Comparison of ENCODE assay signal across 21 cellular contexts in the genomic region with DNA sequence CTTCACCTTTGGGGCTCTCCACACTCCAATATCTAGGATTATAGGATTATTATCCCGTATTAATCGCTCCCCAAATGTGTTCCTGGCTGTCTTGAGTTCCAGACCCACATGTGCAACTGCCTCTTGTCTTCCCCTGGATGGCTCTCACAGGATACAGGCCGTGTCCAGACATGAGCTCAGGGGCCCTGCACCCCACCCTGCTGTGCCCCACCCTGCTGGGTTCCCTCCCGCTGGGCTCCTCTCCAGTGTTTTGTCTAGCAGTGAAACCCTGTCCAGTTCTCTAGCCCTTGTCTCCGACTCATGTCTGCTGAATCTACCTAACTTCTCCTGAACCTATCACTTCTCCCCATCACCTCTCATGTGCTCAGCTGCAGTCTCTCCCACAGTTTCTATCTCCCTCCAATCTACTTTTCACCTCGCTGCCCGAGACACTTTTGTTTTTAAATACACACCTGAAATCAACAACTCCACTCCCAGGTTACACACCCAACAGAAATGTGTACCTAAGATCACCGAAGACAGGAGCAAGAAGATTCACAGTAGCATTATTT. TPM values are rescaled to one million over a fixed set of nuclear protein-coding genes. Genes with fewer than 3 reads are reported as not detected.
DNase-seq lines count a peak whose midpoint lies in the region; ATAC-seq and TF ChIP-seq lines count a peak whose summit lies in the region.
"Had no signal": no experiment of that assay in that cellular context is flagged by ENCODE, and none has a peak within 500 bp of the region (broad histone marks: within the 10 kb centered on the region; RNA-seq: fewer than 3 reads in every experiment).

No MANE protein-coding gene starts in this region.

- H3K23ac ChIP-seq in mesenchymal stem cell (ENCODE audit: low read length in 2 of 2) = no peak overlapping the region

- no peak overlapping the region for H2BK12ac ChIP-seq in mesenchymal stem cell (ENCODE audit: low read length in 2 of 2)

- H3K27me3 ChIP-seq in ACC112 (ENCODE audit: insufficient read depth, low read length) (no peaks in the 10 kb centered on the region), mesenchymal stem cell (ENCODE audit: control insufficient read depth in 1 of 2, insufficient read depth in 1 of 2, low read length in 2 of 2) (peaks cover 12 to 13% of the 10 kb centered on the region in 2 experiments)

- POLR2A ChIA-PET in T-cell (lab: Charles Lee) = no interaction called here

- intact Hi-C loops in activated CD4-positive, alpha-beta T cell treated with anti-CD3 and anti-CD28 coated beads, Interleukin-2, amount 10 ng/mL, durations not matched to agents 24 days and 14 days (cut with micrococcal nuclease) = no loop called here

- CTCF ChIA-PET in T-cell (lab: Charles Lee) = no interaction called here

- H3K18ac ChIP-seq in mesenchymal stem cell (ENCODE audit: low read depth in 1 of 2, low read length in 2 of 2) = no peak overlapping the region

- H3K36me3 ChIP-seq in ACC112 (ENCODE audit: insufficient read depth, low read length) (no peaks in the 10 kb centered on the region), mesenchymal stem cell (ENCODE audit: control insufficient read depth in 1 of 2, insufficient read depth in 2 of 2, low read depth in 1 of 2, low read length in 2 of 2) (peaks cover 0 to 2% of the 10 kb centered on the region in 2 experiments)
- H3K36me3 ChIP-seq: SJCRH30 had no signal

- H3K27ac ChIP-seq in ACC112 (ENCODE audit: low read depth, low read length) = no peak overlapping the region
- H3K27ac ChIP-seq in VCaP = peak overlapping the region; percentile 83
- no peak overlapping the region for H3K27ac ChIP-seq in mesenchymal stem cell (ENCODE audit: low read length, poor library complexity, severe bottlenecking)
- H3K27ac ChIP-seq: 22Rv1, SJCRH30 had no signal

- WGBS in mesenchymal stem cell = 75% methylated on average over 8 of the region's 8 CpGs

- no peak for TF ChIP-seq CTCF in VCaP (conservative IDR thresholded peaks at IDR 0.05)

- H2AFZ ChIP-seq in ACC112 (ENCODE audit: low read length, unreplicated experiment) (no peak overlapping the region), mesenchymal stem cell (ENCODE audit: low read depth, low read length) (no peak overlapping the region)

- H3K9me3 ChIP-seq in mesenchymal stem cell (ENCODE audit: control insufficient read depth, low read length) = no peaks in the 10 kb centered on the region
- H3K9me3 ChIP-seq: SJCRH30 had no signal

- no peaks in the 10 kb centered on the region for H3K36me3 Mint-ChIP-seq in activated CD4-positive, alpha-beta T cell treated with anti-CD3 and anti-CD28 coated beads, Interleukin-2, amount 10 ng/mL, durations not matched to agents 24 days and 14 days (ENCODE audit: low read depth)
- no peaks in the 10 kb centered on the region for H3K36me3 Mint-ChIP-seq in T-cell
- H3K36me3 Mint-ChIP-seq: CD14-positive monocyte had no signal

- H3K79me1 ChIP-seq in mesenchymal stem cell (replicated peaks; ENCODE audit: low read length, poor library complexity, severe bottlenecking) = peaks cover 3% of the 10 kb centered on the region

- H3K4me3 Mint-ChIP-seq in activated CD4-positive, alpha-beta T cell treated with anti-CD3 and anti-CD28 coated beads, Interleukin-2, amount 10 ng/mL, durations not matched to agents 24 days and 14 days = no peak overlapping the region
- peak overlapping the region in 1 of 3 donors; percentile 56 for H3K4me3 Mint-ChIP-seq in T-cell
- H3K4me3 Mint-ChIP-seq: CD14-positive monocyte had no signal

- peaks cover 24% of the 10 kb centered on the region for H3K27me3 Mint-ChIP-seq in activated CD4-positive, alpha-beta T cell treated with anti-CD3 and anti-CD28 coated beads, Interleukin-2, amount 10 ng/mL, durations not matched to agents 24 days and 14 days
- H3K27me3 Mint-ChIP-seq in T-cell = peaks cover 25 to 34% of the 10 kb centered on the region in 2 donors

- no peak overlapping the region for H2BK5ac ChIP-seq in mesenchymal stem cell (ENCODE audit: low read depth, low read length, poor library complexity, severe bottlenecking)

- H2BK15ac ChIP-seq in mesenchymal stem cell (ENCODE audit: low read depth, poor library complexity, severe bottlenecking) = no peak overlapping the region

- H2BK120ac ChIP-seq in mesenchymal stem cell (ENCODE audit: low read depth, low read length) = no peak overlapping the region

- H2AK5ac ChIP-seq in mesenchymal stem cell (ENCODE audit: low read length, severe bottlenecking) = peak overlapping the region; percentile 46

- H4K8ac ChIP-seq in mesenchymal stem cell (ENCODE audit: low read length) = no peak overlapping the region

- no peak overlapping the region for H4K91ac ChIP-seq in mesenchymal stem cell (ENCODE audit: low read length)

- H3K4me2 ChIP-seq in mesenchymal stem cell (ENCODE audit: low read length, poor library complexity, severe bottlenecking) = peak overlapping the region; percentile 13

- H3K79me2 ChIP-seq in ACC112 (ENCODE audit: control insufficient read depth, insufficient read depth, low read length, unreplicated experiment) = peaks cover 67% of the 10 kb centered on the region

- no peak overlapping the region for H3K9ac ChIP-seq in mesenchymal stem cell (ENCODE audit: low read length)

- H3K4me1 ChIP-seq in ACC112 (ENCODE audit: control insufficient read depth, insufficient read depth, low read length, unreplicated experiment) = peaks cover 18% of the 10 kb centered on the region
- peaks cover 29% of the 10 kb centered on the region for H3K4me1 ChIP-seq in mesenchymal stem cell (ENCODE audit: control insufficient read depth, insufficient read depth, low read depth, low read length)
- H3K4me1 ChIP-seq: SJCRH30 had no signal

- peak overlapping the region; percentile 67; the same call in 1 of the 2 replicates for H3K4me3 ChIP-seq in ACC112 (ENCODE audit: low read depth, low read length)
- H3K4me3 ChIP-seq in mesenchymal stem cell (ENCODE audit: insufficient read depth in 1 of 2, low read depth in 1 of 2, low read length in 2 of 2) = no peak overlapping the region
- H3K4me3 ChIP-seq: SJCRH30 had no signal

- no peak overlapping the region for H3K14ac ChIP-seq in mesenchymal stem cell (ENCODE audit: low read length in 2 of 2)

- no peaks in the 10 kb centered on the region for H3K9me3 Mint-ChIP-seq in activated CD4-positive, alpha-beta T cell treated with anti-CD3 and anti-CD28 coated beads, Interleukin-2, amount 10 ng/mL, durations not matched to agents 24 days and 14 days
- no peaks in the 10 kb centered on the region for H3K9me3 Mint-ChIP-seq in T-cell

- peak; percentile 45 for DNase-seq in activated CD4-positive, alpha-beta T cell treated with anti-CD3 and anti-CD28 coated beads, Interleukin-2, amount 10 ng/mL, durations not matched to agents 24 days and 14 days
- no peak for DNase-seq in activated CD4-positive, alpha-beta T cell treated with anti-CD3 and anti-CD28 coated beads, Interleukin-2, amount 50 U/mL, for 4 hours
- no peak for DNase-seq in mesenchymal stem cell
- DNase-seq in DMS53 (lab: John Stamatoyannopoulos, UW) = no peak
- no peak for DNase-seq in T-cell
- DNase-seq: AML-193, EL, GF-D8, Karpas-422, MV-4-11, NCI-H1105 treated with DMSO at 0.1 percent for 48 hours, NCI-H2029 treated with DMSO at 0.1 percent for 48 hours, NCI-H226, NCI-H510A treated with DMSO at 0.1 percent for 48 hours, NCI-H748 treated with DMSO at 0.1 percent for 48 hours had no signal

- H3K4me1 Mint-ChIP-seq in activated CD4-positive, alpha-beta T cell treated with anti-CD3 and anti-CD28 coated beads, Interleukin-2, amount 10 ng/mL, durations not matched to agents 24 days and 14 days = no peaks in the 10 kb centered on the region
- H3K4me1 Mint-ChIP-seq in T-cell = peaks cover 0 to 7% (median 0%) of the 10 kb centered on the region in 3 donors
- H3K4me1 Mint-ChIP-seq: CD14-positive monocyte had no signal

- ATAC-seq in HG03196 (IDR thresholded peaks at IDR 0.05; ENCODE audit: unreplicated experiment) (no peak), T-cell (replicated peaks in 1 of 4) (no peak)

- no peak overlapping the region for H3K27ac Mint-ChIP-seq in activated CD4-positive, alpha-beta T cell treated with anti-CD3 and anti-CD28 coated beads, Interleukin-2, amount 10 ng/mL, durations not matched to agents 24 days and 14 days
- H3K27ac Mint-ChIP-seq in T-cell = no peak overlapping the region
- H3K27ac Mint-ChIP-seq: CD14-positive monocyte had no signal

- H3K4ac ChIP-seq in mesenchymal stem cell (ENCODE audit: low read depth in 1 of 2, low read length in 2 of 2) = no peak overlapping the region

RNA-seq across cellular contexts. Expression of a gene that starts 2.0 kb away (rescaled TPM):
- 1.0 and 1.8 TPM in 2 replicates for total RNA-seq in activated CD4-positive, alpha-beta T cell treated with anti-CD3 and anti-CD28 coated beads, Interleukin-2, amount 10 ng/mL, durations not matched to agents 24 days and 14 days
- polyA plus RNA-seq in mesenchymal stem cell (2013, experiment 1 of 2) = 2.9 TPM
- 3.2 TPM for polyA plus RNA-seq in mesenchymal stem cell (2013, experiment 2 of 2)
- total RNA-seq in T-cell = 1 to 10 TPM; 3.0 to 5.3 (median 3.9) TPM
- total RNA-seq: SJCRH30 had no signal
